Comparison of ENCODE assay signal across 26 cellular contexts in the genomic region with DNA sequence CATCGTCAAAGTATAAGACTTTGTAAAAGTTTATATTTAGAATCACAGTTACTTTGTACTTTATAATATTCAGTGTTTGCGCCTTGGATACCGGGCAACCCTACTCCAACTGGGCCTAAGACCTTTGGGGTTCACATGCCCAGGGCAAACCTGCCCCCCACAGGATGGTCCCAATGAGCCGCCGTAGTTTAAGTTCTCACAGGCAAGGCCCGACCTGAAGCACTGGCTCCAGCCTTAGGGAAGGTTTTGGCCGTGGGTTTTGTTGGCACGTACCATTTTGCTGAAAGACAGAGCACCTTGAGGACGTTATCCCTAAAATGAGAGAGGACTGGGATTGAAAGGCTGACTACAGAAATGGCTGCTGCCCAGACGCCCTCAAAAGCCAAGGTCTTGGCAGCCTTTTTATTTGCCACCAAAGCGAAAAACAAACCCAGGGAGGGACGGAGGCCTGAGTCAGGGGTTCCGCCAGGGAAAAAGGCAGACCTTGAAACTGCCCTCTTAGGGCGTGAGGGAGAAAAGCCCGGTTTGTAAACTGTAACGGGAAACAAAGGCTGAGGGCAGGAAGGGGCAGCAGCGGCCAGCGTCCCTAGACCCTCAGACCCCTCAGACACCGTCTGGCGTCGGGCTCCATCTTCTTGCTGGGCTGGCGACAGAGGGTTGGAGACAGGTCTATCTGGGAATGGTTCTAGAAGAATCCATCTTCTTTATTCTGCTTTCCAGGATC. TPM values are rescaled to one million over a fixed set of nuclear protein-coding genes. Genes with fewer than 3 reads are reported as not detected.
"Had no signal": no experiment of that assay in that cellular context is flagged by ENCODE, and none has a peak within 500 bp of the region (broad histone marks: within the 10 kb centered on the region; RNA-seq: fewer than 3 reads in every experiment).

A gene with protein sequence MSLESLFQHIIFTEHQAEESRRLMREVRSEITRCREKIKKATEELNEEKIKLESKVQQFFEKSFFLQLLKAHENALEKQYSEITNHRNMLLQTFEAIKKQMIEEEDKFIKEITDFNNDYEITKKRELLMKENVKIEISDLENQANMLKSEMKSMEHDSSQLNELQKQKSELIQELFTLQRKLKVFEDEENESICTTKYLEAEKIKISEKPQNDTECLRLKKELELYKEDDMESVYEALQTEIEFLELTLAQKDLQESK (plus strand): TSS at position 222 of the 724 bp plus-strand sequence. CDS start 564 bp downstream, outside the sequence.

- H3K9me3 Mint-ChIP-seq: activated naive CD4-positive, alpha-beta T cell treated with anti-CD3 and anti-CD28 coated beads, Interleukin-2, amount 50 U/mL, for 72 hours; nephron progenitor cell had no signal

- H3K4me3 ChIP-seq: lower lobe of right lung, mucosa of descending colon, right lobe of liver, skin epidermis, stomach, suprapubic skin, transverse colon, uterus had no signal

- H3K4me3 Mint-ChIP-seq: nephron progenitor cell; stimulated activated effector memory CD8-positive, alpha-beta T cell treated with anti-CD3 and anti-CD28 coated beads, Interleukin-12 subunit alpha, Interleukin-12 subunit beta, amount 100 ng/mL, for 72 hours had no signal

- H3K36me3 ChIP-seq: brain microvascular endothelial cell, lower lobe of right lung, right lobe of liver, stomach, suprapubic skin, transverse colon, uterus had no signal

- H3K4me1 ChIP-seq: lower lobe of right lung, right lobe of liver, stomach, suprapubic skin, transverse colon, uterus had no signal

- H3K36me3 Mint-ChIP-seq: activated naive CD4-positive, alpha-beta T cell treated with anti-CD3 and anti-CD28 coated beads, Interleukin-2, amount 50 U/mL, for 72 hours; stimulated activated effector memory CD8-positive, alpha-beta T cell treated with anti-CD3 and anti-CD28 coated beads, Interleukin-12 subunit alpha, Interleukin-12 subunit beta, amount 100 ng/mL, for 72 hours had no signal

- H3K27me3 ChIP-seq: brain microvascular endothelial cell, transverse colon, uterus had no signal

- DNase-seq: activated T-cell treated with anti-CD3 and anti-CD28 coated beads, Interleukin-2, amount 50 U/mL, for 1 hour; aorta; brain microvascular endothelial cell; central memory CD4-positive, alpha-beta T cell; effector memory CD4-positive, alpha-beta T cell; foreskin melanocyte; lower lobe of right lung; mucosa of descending colon; nephron progenitor cell; occipital lobe; right lobe of liver; stimulated activated CD4-positive, alpha-beta T cell treated with anti-CD3 and anti-CD28 coated beads, Interleukin-1b, Interleukin-23, amount 100 ng/mL, for 48 hours; stomach; transverse colon; uterus had no signal

- H3K9me3 ChIP-seq: lower lobe of right lung, mucosa of descending colon, right lobe of liver, stomach, suprapubic skin, transverse colon, uterus had no signal

- FAIRE-seq: colon, endothelial cell of umbilical vein, keratinocyte had no signal

- ATAC-seq: activated naive CD4-positive, alpha-beta T cell treated with anti-CD3 and anti-CD28 coated beads, Interleukin-2, amount 50 U/mL, for 72 hours; esophagus mucosa; left lobe of liver; lower lobe of right lung; mucosa of descending colon; right lobe of liver; stimulated activated effector memory CD8-positive, alpha-beta T cell treated with anti-CD3 and anti-CD28 coated beads, Interleukin-12 subunit alpha, Interleukin-12 subunit beta, amount 100 ng/mL, for 72 hours had no signal

- H3K27ac ChIP-seq: brain microvascular endothelial cell, lower lobe of right lung, right lobe of liver, skin epidermis, stomach, suprapubic skin, transverse colon, uterus had no signal

- H3K27ac Mint-ChIP-seq: activated naive CD4-positive, alpha-beta T cell treated with anti-CD3 and anti-CD28 coated beads, Interleukin-2, amount 50 U/mL, for 72 hours; nephron progenitor cell; stimulated activated effector memory CD8-positive, alpha-beta T cell treated with anti-CD3 and anti-CD28 coated beads, Interleukin-12 subunit alpha, Interleukin-12 subunit beta, amount 100 ng/mL, for 72 hours had no signal

- H3K4me1 Mint-ChIP-seq: nephron progenitor cell; stimulated activated effector memory CD8-positive, alpha-beta T cell treated with anti-CD3 and anti-CD28 coated beads, Interleukin-12 subunit alpha, Interleukin-12 subunit beta, amount 100 ng/mL, for 72 hours had no signal

RNA-seq across cellular contexts. Expression of the gene that starts here (rescaled TPM):
- total RNA-seq: activated naive CD4-positive, alpha-beta T cell treated with anti-CD3 and anti-CD28 coated beads, Interleukin-2, amount 50 U/mL, for 72 hours; aorta; dermis microvascular lymphatic vessel endothelial cell; endothelial cell of umbilical vein; esophagus mucosa; left lobe of liver; lower lobe of right lung; mucosa of descending colon; occipital lobe; right lobe of liver; stomach; suprapubic skin; transverse colon; uterus had no signal
- polyA plus RNA-seq: adipose tissue, aorta, endothelial cell of umbilical vein, keratinocyte had no signal
